In the genomic region with DNA sequence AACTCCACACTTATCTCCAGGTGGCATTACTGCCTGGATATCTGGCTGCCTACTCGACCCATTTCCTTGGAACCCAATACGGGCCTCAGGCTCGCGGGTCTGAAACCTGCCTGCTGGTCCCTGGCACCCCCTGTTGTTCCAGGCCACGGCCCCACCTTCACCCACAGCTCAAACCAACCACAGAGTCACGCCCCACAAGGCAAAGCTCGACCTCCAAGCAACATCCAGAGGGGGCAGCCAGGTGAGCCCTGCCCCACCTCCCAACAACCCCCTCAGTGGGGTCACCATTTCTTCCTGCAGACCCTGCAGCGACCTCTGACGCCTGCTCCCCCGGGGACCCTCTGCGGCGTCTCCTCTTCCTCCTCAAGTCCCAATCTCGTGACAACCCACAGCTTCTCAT, we compare ENCODE assay signal across 14 cellular contexts.
DNase-seq lines count a peak whose midpoint lies in the region; TF ChIP-seq lines count a peak whose summit lies in the region.
"Had no signal": no experiment of that assay in that cellular context is flagged by ENCODE, and none has a peak within 500 bp of the region (broad histone marks: within the 10 kb centered on the region; RNA-seq: fewer than 3 reads in every experiment).

No MANE protein-coding gene starts in this region.

- POLR2A ChIA-PET in MCF 10A (lab: Yijun Ruan, JAX): no interaction called here

- H3K36me3 ChIP-seq in BLaER1 (no peaks in the 10 kb centered on the region), osteoblast (ENCODE audit: insufficient read depth, low read length) (no peaks in the 10 kb centered on the region)

- H3K9ac ChIP-seq in BLaER1: 0 out of 2 replicates have a peak overlapping the region, but pooled peaks have one; percentile 5

- no peaks in the 10 kb centered on the region for H3K4me1 Mint-ChIP-seq in activated naive CD4-positive, alpha-beta T cell treated with anti-CD3 and anti-CD28 coated beads, Interleukin-2, amount 10 ng/mL, durations not matched to agents 7 days and 5 days
- H3K4me1 Mint-ChIP-seq in MCF 10A (ENCODE audit: insufficient read depth, unreplicated experiment): peaks cover 8% of the 10 kb centered on the region

- H4K20me1 ChIP-seq in BLaER1 (no peaks in the 10 kb centered on the region), osteoblast (ENCODE audit: insufficient read depth, low read length) (no peaks in the 10 kb centered on the region)

- H3K27ac ChIP-seq in BLaER1: no peak overlapping the region
- H3K27ac ChIP-seq in cingulate gyrus (ENCODE audit: low read depth, low read length): peak overlapping the region; percentile 75
- no peak overlapping the region for H3K27ac ChIP-seq in osteoblast (ENCODE audit: low read depth, low read length)
- H3K27ac ChIP-seq: 22Rv1 had no signal

- H3K27me3 ChIP-seq in BLaER1 (no peaks in the 10 kb centered on the region), osteoblast (ENCODE audit: insufficient read depth, low read length) (peaks cover 7% of the 10 kb centered on the region)

- no peak for DNase-seq in activated naive CD4-positive, alpha-beta T cell treated with anti-CD3 and anti-CD28 coated beads, Interleukin-2, amount 10 ng/mL, durations not matched to agents 7 days and 5 days
- no peak for DNase-seq in activated naive CD4-positive, alpha-beta T cell treated with anti-CD3 and anti-CD28 coated beads, Interleukin-2, amount 50 U/mL, for 16 hours
- DNase-seq in osteoblast (ENCODE audit: insufficient read length, low spot score, missing footprints): peak; percentile 63
- no peak for DNase-seq in activated T-cell treated with anti-CD3 and anti-CD28 coated beads, Interleukin-2, amount 50 U/mL, for 1 hour
- DNase-seq in NCI-H2081 treated with DMSO at 0.1 percent for 48 hours (lab: John Stamatoyannopoulos, UW): no peak
- no peak for DNase-seq in MCF 10A (ENCODE audit: unreplicated experiment)
- DNase-seq: Calu3; CD4-positive, alpha-beta T cell; DMS 273 treated with DMSO at 0.1 percent for 48 hours; HCEC 1CT; HFFc6 had no signal

- H3K4me3 ChIP-seq in BLaER1 (no peak overlapping the region), osteoblast (ENCODE audit: insufficient read depth, low read length) (no peak overlapping the region)

- intact Hi-C loops in MCF 10A (cut with micrococcal nuclease): no loop called here

- CTCF ChIA-PET in activated naive CD4-positive, alpha-beta T cell treated with anti-CD3 and anti-CD28 coated beads, Interleukin-2, amount 10 ng/mL, durations not matched to agents 7 days and 5 days (lab: Charles Lee): interaction anchor here (1.1 kb wide), 1 partner anchor 14 kb away, joined by 4 read pairs; no protein-coding TSS in a partner anchor
- CTCF ChIA-PET in MCF 10A (lab: Yijun Ruan, JAX): interaction anchor here (0.8 to 2.0 kb wide), 2 partner anchors 19 to 95 kb away, joined by 3 to 6 read pairs; no protein-coding TSS in a partner anchor

- no peaks in the 10 kb centered on the region for H3K9me3 Mint-ChIP-seq in activated naive CD4-positive, alpha-beta T cell treated with anti-CD3 and anti-CD28 coated beads, Interleukin-2, amount 10 ng/mL, durations not matched to agents 7 days and 5 days
- no peaks in the 10 kb centered on the region for H3K9me3 Mint-ChIP-seq in MCF 10A (ENCODE audit: unreplicated experiment)
- H3K9me3 Mint-ChIP-seq: CD4-positive, alpha-beta T cell had no signal

- H3K4me3 Mint-ChIP-seq in activated naive CD4-positive, alpha-beta T cell treated with anti-CD3 and anti-CD28 coated beads, Interleukin-2, amount 10 ng/mL, durations not matched to agents 7 days and 5 days: no peak overlapping the region
- H3K4me3 Mint-ChIP-seq in MCF 10A (ENCODE audit: unreplicated experiment): no peak overlapping the region
- H3K4me3 Mint-ChIP-seq: CD4-positive, alpha-beta T cell; HFFc6 had no signal

- H3K27me3 Mint-ChIP-seq in activated naive CD4-positive, alpha-beta T cell treated with anti-CD3 and anti-CD28 coated beads, Interleukin-2, amount 10 ng/mL, durations not matched to agents 7 days and 5 days: peaks cover 34% of the 10 kb centered on the region
- no peaks in the 10 kb centered on the region for H3K27me3 Mint-ChIP-seq in MCF 10A (ENCODE audit: insufficient read depth, unreplicated experiment)

- H3K4me2 ChIP-seq in BLaER1 (peak overlapping the region; percentile 63), osteoblast (ENCODE audit: insufficient read depth, low read length) (no peak overlapping the region)

- H3K27ac Mint-ChIP-seq in activated naive CD4-positive, alpha-beta T cell treated with anti-CD3 and anti-CD28 coated beads, Interleukin-2, amount 10 ng/mL, durations not matched to agents 7 days and 5 days: peak overlapping the region; percentile 16
- H3K27ac Mint-ChIP-seq in MCF 10A (ENCODE audit: low read depth, unreplicated experiment): no peak overlapping the region
- H3K27ac Mint-ChIP-seq: CD4-positive, alpha-beta T cell; HFFc6 had no signal

- BruUV-seq in MCF 10A (replicated peaks; lab: Mats Ljungman, UMichigan): no TSS peak

- H3K9me3 ChIP-seq in BLaER1: peaks cover 15% of the 10 kb centered on the region
- no peaks in the 10 kb centered on the region for H3K9me3 ChIP-seq in osteoblast (ENCODE audit: low read depth, low read length)

- no peaks in the 10 kb centered on the region for H3K79me2 ChIP-seq in osteoblast (ENCODE audit: insufficient read depth, low read length)

- no peak overlapping the region for H2AFZ ChIP-seq in osteoblast (ENCODE audit: low read length)

- TF ChIP-seq CTCF in osteoblast (IDR thresholded peaks at IDR 0.05; ENCODE audit: extremely low read depth, low read depth, low read length) (no peak), MCF 10A (IDR thresholded peaks at IDR 0.05; ENCODE audit: unreplicated experiment) (no peak)

- H3K4me1 ChIP-seq in BLaER1: peaks cover 70% of the 10 kb centered on the region
- H3K4me1 ChIP-seq in osteoblast (ENCODE audit: insufficient read depth, low read length): peaks cover 12% of the 10 kb centered on the region

- H3K36me3 Mint-ChIP-seq in activated naive CD4-positive, alpha-beta T cell treated with anti-CD3 and anti-CD28 coated beads, Interleukin-2, amount 10 ng/mL, durations not matched to agents 7 days and 5 days: no peaks in the 10 kb centered on the region
- no peaks in the 10 kb centered on the region for H3K36me3 Mint-ChIP-seq in MCF 10A (ENCODE audit: insufficient read depth, unreplicated experiment)
